ENCODE assay signal across 28 cellular contexts in the genomic region with DNA sequence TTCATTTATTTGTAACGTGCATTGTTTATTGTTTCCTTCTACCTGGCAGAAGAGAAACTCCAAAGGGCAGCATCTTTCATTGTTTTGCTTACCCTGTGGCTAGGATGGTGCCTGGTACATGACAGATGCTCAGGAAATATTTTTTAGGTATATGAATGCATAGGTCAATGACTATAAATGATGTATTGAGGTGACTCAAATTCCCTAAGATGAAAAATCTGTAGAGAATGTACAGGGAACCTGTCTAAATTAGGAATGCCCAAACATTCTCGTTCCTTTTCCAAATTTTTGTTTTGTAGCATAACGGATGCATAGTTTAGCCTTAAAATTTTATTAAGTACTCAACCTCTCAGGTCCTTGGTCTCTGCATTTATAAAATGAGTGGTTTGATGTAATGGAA.
A peak's percentile ranks its signal among the peaks of the same experiment; 100 is the strongest.
DNase-seq lines count a peak whose midpoint lies in the region; ATAC-seq and TF ChIP-seq lines count a peak whose summit lies in the region.
"Had no signal": no experiment of that assay in that cellular context is flagged by ENCODE, and none has a peak within 500 bp of the region (broad histone marks: within the 10 kb centered on the region; RNA-seq: fewer than 3 reads in every experiment).

No MANE protein-coding gene starts in this region.

- H3K9me2 ChIP-seq in PC-9 (ENCODE audit: insufficient read depth) = no peaks in the 10 kb centered on the region

- intact Hi-C loops in PC-9 (cut with micrococcal nuclease; ENCODE audit: unreplicated experiment) = no loop called here

- H3K36me3 ChIP-seq in PC-9 (ENCODE audit: low read depth) (peaks cover 25% of the 10 kb centered on the region; the same call in 1 of the 2 replicates), gastroesophageal sphincter (peaks cover 0 to 33% of the 10 kb centered on the region in 2 donors)
- H3K36me3 ChIP-seq: thyroid gland had no signal

- BruUV-seq in PC-9 (replicated peaks; lab: Mats Ljungman, UMichigan) = no TSS peak

- H2AFZ ChIP-seq in PC-9 = no peak overlapping the region

- H3K9me3 Mint-ChIP-seq in activated CD4-positive, alpha-beta T cell treated with anti-CD3 and anti-CD28 coated beads, Interleukin-2, amount 10 ng/mL, durations not matched to agents 7 days and 5 days = peaks cover 5% of the 10 kb centered on the region
- H3K9me3 Mint-ChIP-seq in endothelial cell (ENCODE audit: unreplicated experiment) (no peaks in the 10 kb centered on the region), osteocyte (ENCODE audit: unreplicated experiment) (no peaks in the 10 kb centered on the region)
- H3K9me3 Mint-ChIP-seq: CD4-positive, alpha-beta memory T cell; central memory CD8-positive, alpha-beta T cell; stimulated activated naive CD8-positive, alpha-beta T cell treated with anti-CD3 and anti-CD28 coated beads, Interleukin-15, Interleukin-2, amounts not matched to agents 100 ng/mL and 50 ng/mL, for 24 hours had no signal

- CTCF ChIA-PET in activated CD4-positive, alpha-beta T cell treated with anti-CD3 and anti-CD28 coated beads, Interleukin-2, amount 10 ng/mL, durations not matched to agents 7 days and 5 days (lab: Charles Lee) = no interaction called here
- CTCF ChIA-PET in PC-9 (lab: Charles Lee) = interaction anchor here (0.6 kb wide), 1 partner anchor 10 kb away, joined by 9 read pairs; no protein-coding TSS in a partner anchor

- no peak for ATAC-seq in gastroesophageal sphincter
- no peak for ATAC-seq in HG03460 (IDR thresholded peaks at IDR 0.05; ENCODE audit: unreplicated experiment)
- ATAC-seq: activated CD4-positive, CD25-positive, alpha-beta regulatory T cell treated with anti-CD3 and anti-CD28 coated beads, Interleukin-2, amount 50 U/mL, for 24 hours; activated CD8-positive, alpha-beta T cell treated with anti-CD3 and anti-CD28 coated beads for 36 hours; GM12878; left colon had no signal

- peaks cover 1% of the 10 kb centered on the region for H3K36me3 Mint-ChIP-seq in activated CD4-positive, alpha-beta T cell treated with anti-CD3 and anti-CD28 coated beads, Interleukin-2, amount 10 ng/mL, durations not matched to agents 7 days and 5 days (ENCODE audit: low read depth)
- H3K36me3 Mint-ChIP-seq in endothelial cell (ENCODE audit: low read depth, unreplicated experiment) (peaks cover 65% of the 10 kb centered on the region), osteocyte (ENCODE audit: unreplicated experiment) (peaks cover 48% of the 10 kb centered on the region)
- H3K36me3 Mint-ChIP-seq: activated naive CD8-positive, alpha-beta T cell treated with anti-CD3 and anti-CD28 coated beads for 36 hours; CD4-positive, alpha-beta memory T cell had no signal

- H3K27ac Mint-ChIP-seq in activated CD4-positive, alpha-beta T cell treated with anti-CD3 and anti-CD28 coated beads, Interleukin-2, amount 10 ng/mL, durations not matched to agents 7 days and 5 days = peak overlapping the region; percentile 7
- H3K27ac Mint-ChIP-seq in endothelial cell (ENCODE audit: unreplicated experiment) (peak overlapping the region; percentile 24), osteocyte (ENCODE audit: unreplicated experiment) (peak overlapping the region; percentile 97)
- H3K27ac Mint-ChIP-seq: activated CD8-positive, alpha-beta T cell treated with anti-CD3 and anti-CD28 coated beads for 36 hours had no signal

- H3K4me1 Mint-ChIP-seq in activated CD4-positive, alpha-beta T cell treated with anti-CD3 and anti-CD28 coated beads, Interleukin-2, amount 10 ng/mL, durations not matched to agents 7 days and 5 days = peaks cover 22% of the 10 kb centered on the region
- H3K4me1 Mint-ChIP-seq in endothelial cell (ENCODE audit: unreplicated experiment) (peaks cover 26% of the 10 kb centered on the region), osteocyte (ENCODE audit: unreplicated experiment) (peaks cover 77% of the 10 kb centered on the region)
- H3K4me1 Mint-ChIP-seq: central memory CD8-positive, alpha-beta T cell had no signal

- no peak overlapping the region for H3K4me3 Mint-ChIP-seq in activated CD4-positive, alpha-beta T cell treated with anti-CD3 and anti-CD28 coated beads, Interleukin-2, amount 10 ng/mL, durations not matched to agents 7 days and 5 days
- H3K4me3 Mint-ChIP-seq in endothelial cell (ENCODE audit: unreplicated experiment) (peak overlapping the region; percentile 18), osteocyte (ENCODE audit: unreplicated experiment) (no peak overlapping the region)
- H3K4me3 Mint-ChIP-seq: activated CD8-positive, alpha-beta T cell treated with anti-CD3 and anti-CD28 coated beads for 36 hours; activated naive CD8-positive, alpha-beta T cell treated with anti-CD3 and anti-CD28 coated beads for 36 hours; CD4-positive, alpha-beta memory T cell; central memory CD8-positive, alpha-beta T cell; stimulated activated naive CD8-positive, alpha-beta T cell treated with anti-CD3 and anti-CD28 coated beads, Interleukin-15, Interleukin-2, amounts not matched to agents 100 ng/mL and 50 ng/mL, for 24 hours had no signal

- TF ChIP-seq POLR2A in gastroesophageal sphincter (IDR thresholded peaks at IDR 0.05) = no peak

- DNase-seq in activated CD4-positive, alpha-beta T cell treated with anti-CD3 and anti-CD28 coated beads, Interleukin-2, amount 10 ng/mL, durations not matched to agents 7 days and 5 days = no peak
- no peak for DNase-seq in activated CD4-positive, alpha-beta T cell treated with anti-CD3 and anti-CD28 coated beads for 48 hours
- DNase-seq in PC-9 (no peak), endothelial cell (ENCODE audit: low spot score) (no peak), osteocyte (ENCODE audit: extremely low spot score, unreplicated experiment) (no peak), dedifferentiated amniotic fluid mesenchymal stem cell (ENCODE audit: extremely low spot score) (no peak)
- DNase-seq: activated CD8-positive, alpha-beta T cell treated with anti-CD3 and anti-CD28 coated beads for 36 hours; activated naive CD8-positive, alpha-beta T cell treated with anti-CD3 and anti-CD28 coated beads for 36 hours; CD4-positive, alpha-beta memory T cell; DMS 273 treated with DMSO at 0.1 percent for 48 hours; left colon; mesendoderm; NCI-H1092; NCI-H187; NCI-H524; NK-92 treated with Interleukin-12 subunit alpha and Interleukin-12 subunit beta, amount 100 ng/mL, for 24 hours; Peyer's patch; SJCRH30; T-helper 1 cell; thyroid gland had no signal

- H4K20me1 ChIP-seq in PC-9 (ENCODE audit: insufficient read depth) = no peaks in the 10 kb centered on the region

- peaks cover 17% of the 10 kb centered on the region for H3K27me3 Mint-ChIP-seq in activated CD4-positive, alpha-beta T cell treated with anti-CD3 and anti-CD28 coated beads, Interleukin-2, amount 10 ng/mL, durations not matched to agents 7 days and 5 days
- H3K27me3 Mint-ChIP-seq in endothelial cell (ENCODE audit: unreplicated experiment) = peaks cover 19% of the 10 kb centered on the region
- H3K27me3 Mint-ChIP-seq in osteocyte (ENCODE audit: unreplicated experiment) = no peaks in the 10 kb centered on the region

- no peaks in the 10 kb centered on the region for H3K9me3 ChIP-seq in PC-9 (ENCODE audit: insufficient read depth, low read depth)
- no peaks in the 10 kb centered on the region for H3K9me3 ChIP-seq in gastroesophageal sphincter
- H3K9me3 ChIP-seq: ascending aorta, Peyer's patch, SJCRH30, thyroid gland had no signal

- TF ChIP-seq CTCF in PC-9 (conservative IDR thresholded peaks at IDR 0.05) = no peak
- no peak for TF ChIP-seq CTCF in endothelial cell (IDR thresholded peaks at IDR 0.05; ENCODE audit: unreplicated experiment)
- no peak for TF ChIP-seq CTCF in osteocyte (IDR thresholded peaks at IDR 0.05)
- no peak for TF ChIP-seq CTCF in gastroesophageal sphincter (IDR thresholded peaks at IDR 0.05)

- H3F3A ChIP-seq in PC-9 (ENCODE audit: insufficient read depth, low read depth) = peaks cover 32% of the 10 kb centered on the region

- no peak for TF ChIP-seq EP300 in gastroesophageal sphincter (IDR thresholded peaks at IDR 0.05)

- POLR2A ChIA-PET in activated CD4-positive, alpha-beta T cell treated with anti-CD3 and anti-CD28 coated beads, Interleukin-2, amount 10 ng/mL, durations not matched to agents 7 days and 5 days (lab: Charles Lee) = no interaction called here
- POLR2A ChIA-PET in PC-9 (lab: Charles Lee; ENCODE audit: unreplicated experiment) = no interaction called here

- peak overlapping the region; percentile 90 for H3K27ac ChIP-seq in PC-9
- no peak overlapping the region for H3K27ac ChIP-seq in gastroesophageal sphincter
- H3K27ac ChIP-seq: 22Rv1, ascending aorta, SJCRH30 had no signal

- H3K4me2 ChIP-seq in PC-9 = peak overlapping the region; percentile 65; the same call in 1 of the 2 replicates

- WGBS in gastroesophageal sphincter (ENCODE audit: low coverage in 1 of 2), 2 donors = 77 to 87% methylated on average over 3 of the region's 3 CpGs

- H3K4me3 ChIP-seq in PC-9 = no peak overlapping the region
- H3K4me3 ChIP-seq in gastroesophageal sphincter = no peak overlapping the region
- H3K4me3 ChIP-seq: ascending aorta, GM12878, Peyer's patch, SJCRH30, thyroid gland had no signal

- H3K4me1 ChIP-seq in PC-9 (replicated peaks; ENCODE audit: insufficient read depth) (peaks cover 40% of the 10 kb centered on the region), gastroesophageal sphincter (peaks cover 0 to 15% (median 2%) of the 10 kb centered on the region in 3 donors)
- H3K4me1 ChIP-seq: ascending aorta had no signal

- no peaks in the 10 kb centered on the region for H3K27me3 ChIP-seq in PC-9 (ENCODE audit: insufficient read depth, low read depth)
- H3K27me3 ChIP-seq in gastroesophageal sphincter = no peaks in the 10 kb centered on the region
- H3K27me3 ChIP-seq: ascending aorta, Peyer's patch, SJCRH30, thyroid gland had no signal

- H3K79me2 ChIP-seq in PC-9 (ENCODE audit: low read depth) = peaks cover 13% of the 10 kb centered on the region; the same call in 1 of the 2 replicates

Comparison
In these comparisons a context has a peak if more than half of its experiments do, and no peak if none do; other contexts are left out.
1. H3K27ac Mint-ChIP-seq: peak in every context shown above with its lines; median percentile 97 in osteocyte; 24 in endothelial cell; 7 in activated CD4-positive, alpha-beta T cell treated with anti-CD3 and anti-CD28 coated beads, Interleukin-2, amount 10 ng/mL, durations not matched to agents 7 days and 5 days.